Comparison of ENCODE assay signal across 27 cellular contexts in the genomic region with DNA sequence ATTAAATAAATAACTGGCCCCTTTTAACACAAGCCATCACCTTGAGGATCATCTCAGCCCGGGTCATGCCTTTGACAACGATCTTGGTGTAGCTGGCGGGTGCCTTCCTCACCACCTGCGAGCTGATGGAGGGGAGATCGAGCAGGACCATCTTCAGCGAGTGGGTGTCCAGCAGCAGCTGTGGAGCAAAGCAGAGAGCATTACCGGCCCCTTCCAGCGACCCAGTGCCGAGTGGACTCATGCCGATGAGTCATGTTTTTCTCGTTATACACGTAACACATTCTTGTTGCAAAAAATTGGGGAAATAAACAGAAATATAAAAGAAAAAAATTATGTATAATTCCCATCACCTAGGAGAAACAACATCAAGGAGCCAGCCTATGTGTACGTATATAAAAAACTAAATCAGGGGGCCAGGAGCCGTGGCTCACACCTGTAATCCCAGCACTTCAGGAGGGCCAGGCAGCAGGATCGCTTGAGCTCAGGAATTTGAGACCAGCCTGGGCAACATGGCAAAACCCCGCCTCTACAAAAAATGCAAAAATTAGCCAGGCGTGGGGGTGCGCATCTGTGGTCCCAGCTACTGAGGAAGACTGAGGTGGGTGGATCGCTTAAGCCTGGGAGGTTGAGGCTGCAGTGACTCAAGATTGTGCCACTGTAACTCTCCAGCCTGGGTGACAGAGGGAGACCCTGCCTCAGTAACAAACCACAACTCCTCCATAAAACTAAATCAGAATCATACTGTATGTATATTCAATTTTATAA.
A peak's percentile ranks its signal among the peaks of the same experiment; 100 is the strongest.
DNase-seq lines count a peak whose midpoint lies in the region; ATAC-seq and TF ChIP-seq lines count a peak whose summit lies in the region.
"Had no signal": no experiment of that assay in that cellular context is flagged by ENCODE, and none has a peak within 500 bp of the region (broad histone marks: within the 10 kb centered on the region; RNA-seq: fewer than 3 reads in every experiment).

No MANE protein-coding gene starts in this region.

- peaks cover 9% of the 10 kb centered on the region; the same call in 1 of the 2 replicates for H3F3A ChIP-seq in GM23338 (replicated peaks; ENCODE audit: low read depth)

- 96% methylated on average over 15 to 18 of the region's 19 CpGs for WGBS in endodermal cell (ENCODE audit: insufficient coverage in 1 of 2, insufficient read length in 1 of 2), 2 experiments

- peaks cover 41% of the 10 kb centered on the region for H3K36me3 Mint-ChIP-seq in GM23338 (ENCODE audit: low read depth)
- H3K36me3 Mint-ChIP-seq in activated T-helper 17 cell treated with anti-CD3 and anti-CD28 coated beads, Interleukin-2, amount 50 U/mL, for 72 hours (ENCODE audit: low read depth): peaks cover 48% of the 10 kb centered on the region
- peaks cover 39% of the 10 kb centered on the region for H3K36me3 Mint-ChIP-seq in endodermal cell (ENCODE audit: low read depth)

- H3K9ac ChIP-seq in endodermal cell (ENCODE audit: extremely low read depth, low read length, poor library complexity, severe bottlenecking): no peak overlapping the region
- H3K9ac ChIP-seq: SK-N-SH had no signal

- H3K4me3 ChIP-seq in GM23338 (no peak overlapping the region), endodermal cell (ENCODE audit: low read length) (no peak overlapping the region), osteoblast (ENCODE audit: insufficient read depth, low read length) (no peak overlapping the region)
- H3K4me3 ChIP-seq: heart right ventricle, lower lobe of right lung, sigmoid colon, upper lobe of left lung had no signal

- H3K4me1 Mint-ChIP-seq in GM23338 (peaks cover 31% of the 10 kb centered on the region), endodermal cell (peaks cover 20% of the 10 kb centered on the region)
- H3K4me1 Mint-ChIP-seq in activated T-helper 17 cell treated with anti-CD3 and anti-CD28 coated beads, Interleukin-2, amount 50 U/mL, for 72 hours: peaks cover 4% of the 10 kb centered on the region

- TF ChIP-seq CTCF in GM23338 (conservative IDR thresholded peaks at IDR 0.05; ENCODE audit: low read depth in 2 of 2): no peak
- no peak for TF ChIP-seq CTCF in endodermal cell (conservative IDR thresholded peaks at IDR 0.05)
- TF ChIP-seq CTCF in osteoblast (IDR thresholded peaks at IDR 0.05; ENCODE audit: extremely low read depth, low read depth, low read length): no peak

- peaks cover 6% of the 10 kb centered on the region for H3K9me3 Mint-ChIP-seq in GM23338
- no peaks in the 10 kb centered on the region for H3K9me3 Mint-ChIP-seq in activated T-helper 17 cell treated with anti-CD3 and anti-CD28 coated beads, Interleukin-2, amount 50 U/mL, for 72 hours
- H3K9me3 Mint-ChIP-seq in endodermal cell: no peaks in the 10 kb centered on the region
- H3K9me3 Mint-ChIP-seq: activated naive CD4-positive, alpha-beta T cell treated with anti-CD3 and anti-CD28 coated beads, Interleukin-2, amount 10 ng/mL, durations not matched to agents 7 days and 5 days; activated T-helper 1 cell treated with anti-CD3 and anti-CD28 coated beads, Interleukin-12 subunit alpha, Interleukin-12 subunit beta, Interleukin-2, Interleukin-4 antibody, amounts not matched to agents 30 ng/mL and 10 ng/mL and 1 ng/mL, durations not matched to agents 14 hours and 24 hours and 36 hours; neural crest cell; stimulated activated naive B cell treated with anti-CD40 and anti-IgM and Interleukin-4, amounts not matched to agents 10 μg/mL and 1 μg/mL and 100 μg/mL, for 72 hours had no signal

- ATAC-seq in GM23338 (no peak), HG02588 (IDR thresholded peaks at IDR 0.05; ENCODE audit: unreplicated experiment) (no peak)
- ATAC-seq in activated T-helper 17 cell treated with anti-CD3 and anti-CD28 coated beads, Interleukin-2, amount 50 U/mL, for 72 hours (replicated peaks): no peak
- ATAC-seq: heart right ventricle; lower lobe of right lung; stimulated activated naive B cell treated with anti-CD40 and anti-IgM and Interleukin-4, amounts not matched to agents 10 μg/mL and 1 μg/mL and 100 μg/mL, for 72 hours had no signal

- H3K79me2 ChIP-seq in GM23338 (replicated peaks; ENCODE audit: insufficient read depth): no peaks in the 10 kb centered on the region
- no peaks in the 10 kb centered on the region for H3K79me2 ChIP-seq in osteoblast (ENCODE audit: insufficient read depth, low read length)

- H2AFZ ChIP-seq in GM23338 (no peak overlapping the region), osteoblast (ENCODE audit: low read length) (no peak overlapping the region)

- H3K27me3 Mint-ChIP-seq in GM23338 (ENCODE audit: insufficient read depth, low read depth, poor library complexity) (peaks cover 3% of the 10 kb centered on the region), endodermal cell (ENCODE audit: insufficient read depth) (no peaks in the 10 kb centered on the region)
- no peaks in the 10 kb centered on the region for H3K27me3 Mint-ChIP-seq in activated T-helper 17 cell treated with anti-CD3 and anti-CD28 coated beads, Interleukin-2, amount 50 U/mL, for 72 hours
- H3K27me3 Mint-ChIP-seq: activated naive CD4-positive, alpha-beta T cell treated with anti-CD3 and anti-CD28 coated beads, Interleukin-2, amount 10 ng/mL, durations not matched to agents 7 days and 5 days; progenitor cell of endocrine pancreas; stimulated activated naive B cell treated with anti-CD40 and anti-IgM and Interleukin-4, amounts not matched to agents 10 μg/mL and 1 μg/mL and 100 μg/mL, for 72 hours had no signal

- no peak overlapping the region for H3K4me2 ChIP-seq in GM23338
- no peak overlapping the region for H3K4me2 ChIP-seq in osteoblast (ENCODE audit: insufficient read depth, low read length)
- H3K4me2 ChIP-seq: SK-N-SH had no signal

- H3K4me3 Mint-ChIP-seq in GM23338: no peak overlapping the region
- no peak overlapping the region for H3K4me3 Mint-ChIP-seq in activated T-helper 17 cell treated with anti-CD3 and anti-CD28 coated beads, Interleukin-2, amount 50 U/mL, for 72 hours
- no peak overlapping the region for H3K4me3 Mint-ChIP-seq in endodermal cell
- H3K4me3 Mint-ChIP-seq: activated naive CD4-positive, alpha-beta T cell treated with anti-CD3 and anti-CD28 coated beads, Interleukin-2, amount 10 ng/mL, durations not matched to agents 7 days and 5 days; activated T-helper 1 cell treated with anti-CD3 and anti-CD28 coated beads, Interleukin-12 subunit alpha, Interleukin-12 subunit beta, Interleukin-2, Interleukin-4 antibody, amounts not matched to agents 30 ng/mL and 10 ng/mL and 1 ng/mL, durations not matched to agents 14 hours and 24 hours and 36 hours; neural crest cell; stimulated activated naive B cell treated with anti-CD40 and anti-IgM and Interleukin-4, amounts not matched to agents 10 μg/mL and 1 μg/mL and 100 μg/mL, for 72 hours had no signal

- H3K9me3 ChIP-seq in endodermal cell (ENCODE audit: control insufficient read depth, low read length) (no peaks in the 10 kb centered on the region), osteoblast (ENCODE audit: low read depth, low read length) (no peaks in the 10 kb centered on the region)
- H3K9me3 ChIP-seq: heart right ventricle, lower lobe of right lung, sigmoid colon, SK-N-SH, upper lobe of left lung had no signal

- H4K20me1 ChIP-seq in GM23338 (replicated peaks; ENCODE audit: insufficient read depth) (no peaks in the 10 kb centered on the region), osteoblast (ENCODE audit: insufficient read depth, low read length) (no peaks in the 10 kb centered on the region)

- no peaks in the 10 kb centered on the region; the same call in 1 of the 2 replicates for H3K36me3 ChIP-seq in GM23338 (ENCODE audit: insufficient read depth)
- H3K36me3 ChIP-seq in endodermal cell (ENCODE audit: control insufficient read depth, insufficient read depth, low read length): peaks cover 21% of the 10 kb centered on the region
- peaks cover 35% of the 10 kb centered on the region for H3K36me3 ChIP-seq in osteoblast (ENCODE audit: insufficient read depth, low read length)

- no peak for DNase-seq in GM23338 (ENCODE audit: low spot score)
- no peak for DNase-seq in endodermal cell
- peak; percentile 25 for DNase-seq in osteoblast (ENCODE audit: insufficient read length, low spot score, missing footprints)
- no peak for DNase-seq in RPMI8226
- DNase-seq in LoVo (ENCODE audit: low spot score): no peak
- DNase-seq: activated CD4-positive, alpha-beta T cell treated with anti-CD3 and anti-CD28 coated beads, Interleukin-2, amount 50 U/mL, for 1 hour; activated naive CD4-positive, alpha-beta T cell treated with anti-CD3 and anti-CD28 coated beads, Interleukin-2, amount 10 ng/mL, durations not matched to agents 7 days and 5 days; Calu3; DMS79 treated with DMSO at 0.1 percent for 48 hours; erythroblast; heart right ventricle; Karpas-422; lower lobe of right lung; NCI-H446 treated with DMSO at 0.1 percent for 48 hours; sigmoid colon; stimulated activated CD4-positive, alpha-beta T cell treated with anti-CD3 and anti-CD28 coated beads, Interleukin-15, amount 100 ng/mL, for 24 hours; stimulated activated naive B cell treated with anti-CD40 and anti-IgM and Interleukin-4, amounts not matched to agents 10 μg/mL and 1 μg/mL and 100 μg/mL, for 72 hours; T-helper 9 cell; upper lobe of left lung had no signal

- H3K27me3 ChIP-seq in GM23338 (ENCODE audit: insufficient read depth): no peaks in the 10 kb centered on the region
- no peaks in the 10 kb centered on the region for H3K27me3 ChIP-seq in endodermal cell (ENCODE audit: control insufficient read depth, insufficient read depth, low read length, poor library complexity, severe bottlenecking)
- H3K27me3 ChIP-seq in osteoblast (ENCODE audit: insufficient read depth, low read length): no peaks in the 10 kb centered on the region
- H3K27me3 ChIP-seq: heart right ventricle, sigmoid colon, upper lobe of left lung had no signal

- no peaks in the 10 kb centered on the region for H3K9me2 ChIP-seq in GM23338 (ENCODE audit: insufficient read depth)
- H3K9me2 ChIP-seq: SK-N-SH had no signal

- H3K27ac ChIP-seq in GM23338 (ENCODE audit: low read depth) (peak overlapping the region; percentile 91; the same call in 1 of the 2 replicates), endodermal cell (ENCODE audit: low read depth, low read length) (no peak overlapping the region), osteoblast (ENCODE audit: low read depth, low read length) (no peak overlapping the region)
- H3K27ac ChIP-seq: C4-2B, HL-60, sigmoid colon had no signal

- H3K4me1 ChIP-seq in GM23338 (ENCODE audit: insufficient read depth) (peaks cover 28% of the 10 kb centered on the region), endodermal cell (ENCODE audit: control insufficient read depth, insufficient read depth, low read length) (no peaks in the 10 kb centered on the region), osteoblast (ENCODE audit: insufficient read depth, low read length) (no peaks in the 10 kb centered on the region)

- H3K27ac Mint-ChIP-seq in GM23338 (0 out of 2 replicates have a peak overlapping the region, but pooled peaks have one; percentile 16), endodermal cell (peak overlapping the region; percentile 57)
- H3K27ac Mint-ChIP-seq in activated T-helper 17 cell treated with anti-CD3 and anti-CD28 coated beads, Interleukin-2, amount 50 U/mL, for 72 hours: peak overlapping the region; percentile 45
- H3K27ac Mint-ChIP-seq: activated naive CD4-positive, alpha-beta T cell treated with anti-CD3 and anti-CD28 coated beads, Interleukin-2, amount 10 ng/mL, durations not matched to agents 7 days and 5 days; activated T-helper 1 cell treated with anti-CD3 and anti-CD28 coated beads, Interleukin-12 subunit alpha, Interleukin-12 subunit beta, Interleukin-2, Interleukin-4 antibody, amounts not matched to agents 30 ng/mL and 10 ng/mL and 1 ng/mL, durations not matched to agents 14 hours and 24 hours and 36 hours; stimulated activated naive B cell treated with anti-CD40 and anti-IgM and Interleukin-4, amounts not matched to agents 10 μg/mL and 1 μg/mL and 100 μg/mL, for 72 hours had no signal
